Comparison of ENCODE assay signal across 20 cellular contexts in the genomic region with DNA sequence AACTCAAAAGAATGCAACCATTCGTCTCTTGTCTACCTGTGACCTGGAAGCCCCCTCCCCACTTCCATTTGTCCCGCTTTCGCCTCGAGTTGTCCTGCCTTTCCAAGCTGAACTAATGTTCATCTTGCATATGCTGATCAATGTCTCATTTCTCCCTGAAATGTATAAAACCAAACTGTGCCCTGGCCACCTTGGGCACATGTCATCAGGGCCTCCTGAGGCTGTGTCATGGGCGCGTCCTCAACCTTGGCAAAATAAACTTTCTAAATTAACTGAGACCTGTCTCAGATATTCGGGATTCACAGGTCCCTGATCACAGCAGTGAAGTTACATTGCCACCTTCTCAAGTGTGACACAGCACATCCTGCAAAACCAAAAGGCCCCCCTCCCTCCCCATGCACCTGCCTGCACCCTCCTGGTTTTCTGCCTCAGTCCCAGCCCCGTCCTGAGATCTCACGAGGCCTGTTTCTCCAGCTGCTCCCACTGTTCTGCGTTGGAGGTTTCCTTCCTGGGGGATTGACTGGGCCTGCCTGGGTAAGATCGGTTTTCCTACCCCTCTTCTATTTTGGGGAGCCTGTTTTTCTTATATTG.
DNase-seq lines count a peak whose midpoint lies in the region; ATAC-seq and TF ChIP-seq lines count a peak whose summit lies in the region.
"Had no signal": no experiment of that assay in that cellular context is flagged by ENCODE, and none has a peak within 500 bp of the region (broad histone marks: within the 10 kb centered on the region; RNA-seq: fewer than 3 reads in every experiment).

No MANE protein-coding gene starts in this region.

- peak overlapping the region; percentile 75 for H3K9ac ChIP-seq in Karpas-422 (ENCODE audit: low read length)

- H4K20me1 ChIP-seq in Karpas-422 (ENCODE audit: insufficient read depth, low read depth, low read length) = no peaks in the 10 kb centered on the region

- no peak overlapping the region for H3K4me3 ChIP-seq in Karpas-422 (ENCODE audit: low read length)
- H3K4me3 ChIP-seq in brain microvascular endothelial cell (ENCODE audit: low read depth, low read length) = no peak overlapping the region
- no peak overlapping the region for H3K4me3 ChIP-seq in effector memory CD4-positive, alpha-beta T cell (ENCODE audit: insufficient read depth, low read depth, low read length, poor library complexity, severe bottlenecking)

- no peaks in the 10 kb centered on the region for H3K36me3 ChIP-seq in Karpas-422 (ENCODE audit: insufficient read depth, low read length)
- no peaks in the 10 kb centered on the region for H3K36me3 ChIP-seq in brain microvascular endothelial cell (replicated peaks)
- H3K36me3 ChIP-seq in effector memory CD4-positive, alpha-beta T cell (ENCODE audit: control insufficient read depth, insufficient read depth, low read length) = no peaks in the 10 kb centered on the region
- H3K36me3 ChIP-seq: SJCRH30 had no signal

- H3K27ac ChIP-seq in Karpas-422 (ENCODE audit: low read length) (peak overlapping the region; percentile 98), brain microvascular endothelial cell (no peak overlapping the region)
- no peak overlapping the region for H3K27ac ChIP-seq in effector memory CD4-positive, alpha-beta T cell (ENCODE audit: insufficient read depth, low read length, poor library complexity, severe bottlenecking)
- H3K27ac ChIP-seq: HL-60, SJCRH30 had no signal

- peak overlapping the region; percentile 66 for H3K4me2 ChIP-seq in Karpas-422 (ENCODE audit: low read depth, low read length, poor library complexity, severe bottlenecking)

- H3K27me3 Mint-ChIP-seq in T-helper 1 cell treated with Interleukin-12 subunit alpha and Interleukin-12 subunit beta and Interleukin-4 antibody, amounts not matched to agents 30 μg/mL and 1 μg/mL, for 36 hours (ENCODE audit: low read depth) = peaks cover 49% of the 10 kb centered on the region
- H3K27me3 Mint-ChIP-seq in memory B cell = no peaks in the 10 kb centered on the region
- no peaks in the 10 kb centered on the region for H3K27me3 Mint-ChIP-seq in stimulated activated naive B cell treated with anti-CD40 and anti-IgM and Interleukin-4, amounts not matched to agents 10 μg/mL and 1 μg/mL and 100 μg/mL, for 72 hours

- no peaks in the 10 kb centered on the region for H3K36me3 Mint-ChIP-seq in T-helper 1 cell treated with Interleukin-12 subunit alpha and Interleukin-12 subunit beta and Interleukin-4 antibody, amounts not matched to agents 30 μg/mL and 1 μg/mL, for 36 hours (ENCODE audit: low read depth)
- H3K36me3 Mint-ChIP-seq in memory B cell = no peaks in the 10 kb centered on the region
- H3K36me3 Mint-ChIP-seq in stimulated activated naive B cell treated with anti-CD40 and anti-IgM and Interleukin-4, amounts not matched to agents 10 μg/mL and 1 μg/mL and 100 μg/mL, for 72 hours = no peaks in the 10 kb centered on the region
- H3K36me3 Mint-ChIP-seq: IgD-negative memory B cell had no signal

- peaks cover 86% of the 10 kb centered on the region for H3K4me1 ChIP-seq in Karpas-422 (ENCODE audit: low read length)
- no peaks in the 10 kb centered on the region for H3K4me1 ChIP-seq in effector memory CD4-positive, alpha-beta T cell (ENCODE audit: control insufficient read depth, insufficient read depth, low read length, poor library complexity, severe bottlenecking)
- H3K4me1 ChIP-seq: SJCRH30 had no signal

- H3K4me3 Mint-ChIP-seq in T-helper 1 cell treated with Interleukin-12 subunit alpha and Interleukin-12 subunit beta and Interleukin-4 antibody, amounts not matched to agents 30 μg/mL and 1 μg/mL, for 36 hours = no peak overlapping the region
- H3K4me3 Mint-ChIP-seq in memory B cell = peak overlapping the region; percentile 53
- H3K4me3 Mint-ChIP-seq in stimulated activated naive B cell treated with anti-CD40 and anti-IgM and Interleukin-4, amounts not matched to agents 10 μg/mL and 1 μg/mL and 100 μg/mL, for 72 hours = peak overlapping the region; percentile 41 to 59
- H3K4me3 Mint-ChIP-seq: H9 had no signal

- TF ChIP-seq CTCF in brain microvascular endothelial cell (IDR thresholded peaks at IDR 0.05; ENCODE audit: low read depth, low read length, missing control alignments) = no peak

- H3K9me3 Mint-ChIP-seq in T-helper 1 cell treated with Interleukin-12 subunit alpha and Interleukin-12 subunit beta and Interleukin-4 antibody, amounts not matched to agents 30 μg/mL and 1 μg/mL, for 36 hours = no peaks in the 10 kb centered on the region
- H3K9me3 Mint-ChIP-seq in memory B cell = no peaks in the 10 kb centered on the region
- no peaks in the 10 kb centered on the region for H3K9me3 Mint-ChIP-seq in stimulated activated naive B cell treated with anti-CD40 and anti-IgM and Interleukin-4, amounts not matched to agents 10 μg/mL and 1 μg/mL and 100 μg/mL, for 72 hours
- H3K9me3 Mint-ChIP-seq: H9 had no signal

- ATAC-seq in memory B cell (ENCODE audit: low read depth) = no peak
- no peak for ATAC-seq in stimulated activated naive B cell treated with anti-CD40 and anti-IgM and Interleukin-4, amounts not matched to agents 10 μg/mL and 1 μg/mL and 100 μg/mL, for 72 hours (replicated peaks)
- ATAC-seq: PC-3 had no signal

- peak overlapping the region; percentile 23 for H2AFZ ChIP-seq in Karpas-422 (ENCODE audit: low read length)

- H3K79me2 ChIP-seq in Karpas-422 (ENCODE audit: low read length) = no peaks in the 10 kb centered on the region

- no peak for DNase-seq in T-helper 1 cell
- no peak for DNase-seq in Karpas-422
- no peak for DNase-seq in memory B cell (ENCODE audit: low spot score in 2 of 2)
- DNase-seq in stimulated activated naive B cell treated with anti-CD40 and anti-IgM and Interleukin-4, amounts not matched to agents 10 μg/mL and 1 μg/mL and 100 μg/mL, for 72 hours = no peak
- no peak for DNase-seq in brain microvascular endothelial cell
- no peak for DNase-seq in central memory CD4-positive, alpha-beta T cell
- no peak for DNase-seq in effector memory CD4-positive, alpha-beta T cell
- DNase-seq: 8988T; DMS 273 treated with DMSO at 0.1 percent for 48 hours; EL; H9; NCI-H1417; NCI-H187 treated with DMSO at 0.1 percent for 48 hours; NCI-H446 treated with DMSO at 0.1 percent for 48 hours; NK-92 treated with Interleukin-12 subunit alpha and Interleukin-12 subunit beta, amount 100 ng/mL, for 24 hours; PC-3; SJCRH30 had no signal

- H3K27ac Mint-ChIP-seq in T-helper 1 cell treated with Interleukin-12 subunit alpha and Interleukin-12 subunit beta and Interleukin-4 antibody, amounts not matched to agents 30 μg/mL and 1 μg/mL, for 36 hours = peak overlapping the region; percentile 41
- no peak overlapping the region for H3K27ac Mint-ChIP-seq in memory B cell
- no peak overlapping the region for H3K27ac Mint-ChIP-seq in stimulated activated naive B cell treated with anti-CD40 and anti-IgM and Interleukin-4, amounts not matched to agents 10 μg/mL and 1 μg/mL and 100 μg/mL, for 72 hours
- H3K27ac Mint-ChIP-seq: H9 had no signal

- H3K27me3 ChIP-seq in Karpas-422 (ENCODE audit: low read length) = no peaks in the 10 kb centered on the region
- H3K27me3 ChIP-seq in brain microvascular endothelial cell (replicated peaks) = no peaks in the 10 kb centered on the region
- H3K27me3 ChIP-seq in effector memory CD4-positive, alpha-beta T cell (replicated peaks; ENCODE audit: control insufficient read depth, insufficient read depth, low read length, poor library complexity, severe bottlenecking) = no peaks in the 10 kb centered on the region

- H3K4me1 Mint-ChIP-seq in T-helper 1 cell treated with Interleukin-12 subunit alpha and Interleukin-12 subunit beta and Interleukin-4 antibody, amounts not matched to agents 30 μg/mL and 1 μg/mL, for 36 hours (ENCODE audit: low read depth) = peaks cover 2% of the 10 kb centered on the region
- peaks cover 34% of the 10 kb centered on the region for H3K4me1 Mint-ChIP-seq in memory B cell
- peaks cover 33 to 56% of the 10 kb centered on the region in 2 donors for H3K4me1 Mint-ChIP-seq in stimulated activated naive B cell treated with anti-CD40 and anti-IgM and Interleukin-4, amounts not matched to agents 10 μg/mL and 1 μg/mL and 100 μg/mL, for 72 hours

- in situ Hi-C loops in brain microvascular endothelial cell (cut with HindIII; ENCODE audit: low pct_ligation_motif_present, low sequenced_read_pairs) = no loop called here

- no peaks in the 10 kb centered on the region for H3K9me2 ChIP-seq in Karpas-422 (replicated peaks; ENCODE audit: insufficient read depth, low read length)

- H3K9me3 ChIP-seq in Karpas-422 (ENCODE audit: low read length) = no peaks in the 10 kb centered on the region
- no peaks in the 10 kb centered on the region for H3K9me3 ChIP-seq in effector memory CD4-positive, alpha-beta T cell (ENCODE audit: control insufficient read depth, low read length)
- H3K9me3 ChIP-seq: SJCRH30 had no signal
